ENCODE assay signal across 18 cellular contexts in the genomic region with DNA sequence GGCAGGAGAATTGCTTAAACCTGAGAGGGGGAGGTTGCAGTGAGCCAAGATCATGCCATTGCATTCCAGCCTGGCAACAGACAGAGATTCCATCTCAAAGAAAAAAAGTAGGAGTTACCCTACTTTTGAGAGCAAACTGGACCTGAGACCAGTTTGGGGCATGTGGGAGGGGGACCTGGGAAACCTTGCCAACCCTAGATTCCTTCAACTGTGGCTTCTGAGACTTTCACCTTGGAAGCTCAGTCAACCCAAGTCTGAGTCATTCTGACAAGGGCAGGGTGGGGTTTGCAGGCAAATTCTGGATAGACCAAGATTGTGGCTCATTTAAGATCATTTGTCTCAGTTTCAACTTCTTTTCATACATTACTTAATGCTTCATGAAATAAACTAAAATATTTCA. TPM values are rescaled to one million over a fixed set of nuclear protein-coding genes. Genes with fewer than 3 reads are reported as not detected.
A peak's percentile ranks its signal among the peaks of the same experiment; 100 is the strongest.
DNase-seq lines count a peak whose midpoint lies in the region; ATAC-seq and TF ChIP-seq lines count a peak whose summit lies in the region.
"Had no signal": no experiment of that assay in that cellular context is flagged by ENCODE, and none has a peak within 500 bp of the region (broad histone marks: within the 10 kb centered on the region; RNA-seq: fewer than 3 reads in every experiment).

No MANE protein-coding gene starts in this region.

- TF ChIP-seq CTCF in foreskin keratinocyte (conservative IDR thresholded peaks at IDR 0.05), result no peak

- no peaks in the 10 kb centered on the region for H3K79me2 ChIP-seq in GM23248 (ENCODE audit: insufficient read depth)

- no peak overlapping the region for H2AFZ ChIP-seq in GM23248

- in situ Hi-C loops in GM23248 (cut with MboI), result no loop called here

- H3K27ac Mint-ChIP-seq in activated CD4-positive, alpha-beta T cell treated with anti-CD3 and anti-CD28 coated beads for 36 hours, result no peak overlapping the region
- H3K27ac Mint-ChIP-seq in activated T-cell treated with anti-CD3 and anti-CD28 coated beads, Interleukin-2, amount 50 U/mL, for 72 hours, result peak overlapping the region; percentile 74
- H3K27ac Mint-ChIP-seq in effector memory CD8-positive, alpha-beta T cell, result no peak overlapping the region
- H3K27ac Mint-ChIP-seq: immature natural killer cell, memory B cell, nephron progenitor cell had no signal

- CTCF ChIA-PET in activated CD4-positive, alpha-beta T cell treated with anti-CD3 and anti-CD28 coated beads for 36 hours (lab: Charles Lee), result interaction anchor here (1.1 to 3.6 kb wide), 12 partner anchors 10 to 74 kb away, joined by 3 to 30 read pairs (median 6); partner anchors contain the start of gene SIAH2

- no peak overlapping the region for H3K4me2 ChIP-seq in GM23248 (ENCODE audit: unreplicated experiment)

- H3K4me1 ChIP-seq in GM23248 (ENCODE audit: insufficient read depth), result peaks cover 14% of the 10 kb centered on the region; the same call in 1 of the 2 replicates
- peaks cover 12% of the 10 kb centered on the region for H3K4me1 ChIP-seq in foreskin keratinocyte
- H3K4me1 ChIP-seq: colonic mucosa had no signal

- intact Hi-C loops in activated CD4-positive, alpha-beta T cell treated with anti-CD3 and anti-CD28 coated beads for 36 hours (cut with DNase I, micrococcal nuclease), result loop anchor here (1.0 to 5.0 kb wide), 6 partner anchors 65 to 361 kb away; partner anchors contain the start of gene MED12L (in 1 of the 2)
- intact Hi-C loops in left ventricle myocardium superior (cut with micrococcal nuclease), result loop anchor here (5.0 kb wide), 1 partner anchor 356 kb away; no protein-coding TSS in a partner anchor

- peak; percentile 56 for DNase-seq in activated CD4-positive, alpha-beta T cell treated with anti-CD3 and anti-CD28 coated beads for 36 hours
- no peak for DNase-seq in activated CD4-positive, alpha-beta T cell treated with anti-CD3 and anti-CD28 coated beads for 4 hours
- DNase-seq in GM23248 (peak; percentile 45), foreskin keratinocyte (peak in 1 of 2 donors; percentile 66), left ventricle myocardium superior (no peak)
- DNase-seq in activated T-cell treated with anti-CD3 and anti-CD28 coated beads, Interleukin-2, amount 50 U/mL, for 72 hours, result peak; percentile 39 to 58
- DNase-seq in effector memory CD8-positive, alpha-beta T cell, result no peak
- DNase-seq: anterior cingulate cortex, colonic mucosa, DND-41, immature natural killer cell, NCI-H1694, nephron progenitor cell had no signal

- no peaks in the 10 kb centered on the region for H3K9me3 Mint-ChIP-seq in activated CD4-positive, alpha-beta T cell treated with anti-CD3 and anti-CD28 coated beads for 36 hours (ENCODE audit: low read depth)
- H3K9me3 Mint-ChIP-seq in activated T-cell treated with anti-CD3 and anti-CD28 coated beads, Interleukin-2, amount 50 U/mL, for 72 hours, result peaks cover 1 to 2% of the 10 kb centered on the region in 2 donors
- no peaks in the 10 kb centered on the region for H3K9me3 Mint-ChIP-seq in effector memory CD8-positive, alpha-beta T cell
- H3K9me3 Mint-ChIP-seq: immature natural killer cell, memory B cell had no signal

- no peak overlapping the region for H3K4me3 ChIP-seq in GM23248
- H3K4me3 ChIP-seq: colonic mucosa, tibial nerve had no signal

- peaks cover 50% of the 10 kb centered on the region for H3K4me1 Mint-ChIP-seq in activated CD4-positive, alpha-beta T cell treated with anti-CD3 and anti-CD28 coated beads for 36 hours
- peaks cover 65% of the 10 kb centered on the region for H3K4me1 Mint-ChIP-seq in activated T-cell treated with anti-CD3 and anti-CD28 coated beads, Interleukin-2, amount 50 U/mL, for 72 hours (ENCODE audit: low read depth)
- H3K4me1 Mint-ChIP-seq in effector memory CD8-positive, alpha-beta T cell (ENCODE audit: low read depth in 2 of 2), result peaks cover 0 to 4% of the 10 kb centered on the region in 2 donors

- H3K9me2 ChIP-seq in GM23248 (ENCODE audit: insufficient read depth), result no peaks in the 10 kb centered on the region

- H4K20me1 ChIP-seq in GM23248 (ENCODE audit: insufficient read depth), result no peaks in the 10 kb centered on the region

- H3K4me3 Mint-ChIP-seq in activated CD4-positive, alpha-beta T cell treated with anti-CD3 and anti-CD28 coated beads for 36 hours, result no peak overlapping the region
- H3K4me3 Mint-ChIP-seq in activated T-cell treated with anti-CD3 and anti-CD28 coated beads, Interleukin-2, amount 50 U/mL, for 72 hours, result peak overlapping the region in 1 of 2 donors; percentile 37
- no peak overlapping the region for H3K4me3 Mint-ChIP-seq in effector memory CD8-positive, alpha-beta T cell
- H3K4me3 Mint-ChIP-seq: immature natural killer cell, memory B cell, nephron progenitor cell had no signal

- peak; percentile 59 for ATAC-seq in activated CD4-positive, alpha-beta T cell treated with anti-CD3 and anti-CD28 coated beads for 36 hours
- peak; percentile 49 to 53 for ATAC-seq in activated T-cell treated with anti-CD3 and anti-CD28 coated beads, Interleukin-2, amount 50 U/mL, for 72 hours (replicated peaks in 1 of 2)
- ATAC-seq in foreskin keratinocyte (peak; percentile 73), GM18873 (IDR thresholded peaks at IDR 0.05; ENCODE audit: low FRiP score, unreplicated experiment) (no peak), left ventricle myocardium superior (no peak)
- ATAC-seq in effector memory CD8-positive, alpha-beta T cell (replicated peaks), result no peak

- POLR2A ChIA-PET in activated CD4-positive, alpha-beta T cell treated with anti-CD3 and anti-CD28 coated beads for 36 hours (lab: Charles Lee), result interaction anchor here (0.9 kb wide), 1 partner anchor 28 kb away, joined by 4 read pairs; no protein-coding TSS in a partner anchor

- H3K27me3 ChIP-seq in GM23248 (replicated peaks; ENCODE audit: insufficient read depth) (no peaks in the 10 kb centered on the region), foreskin keratinocyte (no peaks in the 10 kb centered on the region)
- H3K27me3 ChIP-seq: colonic mucosa, tibial nerve had no signal

- peaks cover 10% of the 10 kb centered on the region for H3K27me3 Mint-ChIP-seq in activated CD4-positive, alpha-beta T cell treated with anti-CD3 and anti-CD28 coated beads for 36 hours
- H3K27me3 Mint-ChIP-seq in activated T-cell treated with anti-CD3 and anti-CD28 coated beads, Interleukin-2, amount 50 U/mL, for 72 hours (ENCODE audit: low read depth), result peaks cover 16% of the 10 kb centered on the region
- H3K27me3 Mint-ChIP-seq in effector memory CD8-positive, alpha-beta T cell, result no peaks in the 10 kb centered on the region

- H3K27ac ChIP-seq in GM23248 (no peak overlapping the region), foreskin keratinocyte (peak overlapping the region; percentile 40)
- H3K27ac ChIP-seq: 22Rv1, C4-2B, colonic mucosa, tibial nerve had no signal

- no peaks in the 10 kb centered on the region for H3K9me3 ChIP-seq in GM23248 (ENCODE audit: low read depth)
- H3K9me3 ChIP-seq: colonic mucosa had no signal

- no peak overlapping the region for H3K9ac ChIP-seq in GM23248

- no peaks in the 10 kb centered on the region for H3K36me3 Mint-ChIP-seq in activated CD4-positive, alpha-beta T cell treated with anti-CD3 and anti-CD28 coated beads for 36 hours (ENCODE audit: low read depth)
- peaks cover 2 to 3% of the 10 kb centered on the region in 2 donors for H3K36me3 Mint-ChIP-seq in activated T-cell treated with anti-CD3 and anti-CD28 coated beads, Interleukin-2, amount 50 U/mL, for 72 hours (ENCODE audit: insufficient read depth in 2 of 2)
- no peaks in the 10 kb centered on the region for H3K36me3 Mint-ChIP-seq in effector memory CD8-positive, alpha-beta T cell (ENCODE audit: insufficient read depth)
- H3K36me3 Mint-ChIP-seq: immature natural killer cell, memory B cell had no signal

- H3K36me3 ChIP-seq in GM23248 (ENCODE audit: low read depth), result no peaks in the 10 kb centered on the region
- H3K36me3 ChIP-seq: colonic mucosa, tibial nerve had no signal

- no peaks in the 10 kb centered on the region for H3F3A ChIP-seq in GM23248 (ENCODE audit: insufficient read depth)

RNA-seq across cellular contexts. Expression of gene SIAH2, which starts 23.8 kb away (rescaled TPM):
- total RNA-seq in activated CD4-positive, alpha-beta T cell treated with anti-CD3 and anti-CD28 coated beads for 36 hours, result 100 to 1,000 TPM in 1 of 2 experiments, 10 to 100 TPM in 1; 85.7 to 154 TPM
- 37.4 and 84.7 TPM in 2 replicates for total RNA-seq in GM23248 (2014; rRNA removed; shearing (Covaris generic))
- polyA plus RNA-seq in GM23248 (2016; fragmentation: Nextera tagmentation; extraction: Ambion mirVana) (27.2 and 29.3 TPM in 2 replicates), foreskin keratinocyte (26.5 and 30.2 TPM in 2 replicates)
- 100 to 1,000 TPM in 1 of 2 donors, 10 to 100 TPM in 1; 91.2 to 124 TPM for total RNA-seq in activated T-cell treated with anti-CD3 and anti-CD28 coated beads, Interleukin-2, amount 50 U/mL, for 72 hours
- total RNA-seq in foreskin keratinocyte (33.3 and 37.7 TPM in 2 replicates), left ventricle myocardium superior (23.2 TPM)

Comparison
In these comparisons a context has a peak if more than half of its experiments do, and no peak if none do; other contexts are left out.
1. DNase-seq: peak in activated CD4-positive, alpha-beta T cell treated with anti-CD3 and anti-CD28 coated beads for 36 hours (single experiment), GM23248 (single experiment) and activated T-cell treated with anti-CD3 and anti-CD28 coated beads, Interleukin-2, amount 50 U/mL, for 72 hours (2 of 2); none in activated CD4-positive, alpha-beta T cell treated with anti-CD3 and anti-CD28 coated beads for 4 hours (0 of 2), effector memory CD8-positive, alpha-beta T cell (0 of 3) and left ventricle myocardium superior (single experiment).
2. ATAC-seq: peak in activated CD4-positive, alpha-beta T cell treated with anti-CD3 and anti-CD28 coated beads for 36 hours (single experiment), activated T-cell treated with anti-CD3 and anti-CD28 coated beads, Interleukin-2, amount 50 U/mL, for 72 hours (2 of 2) and foreskin keratinocyte (single experiment); none in GM18873 (single experiment), effector memory CD8-positive, alpha-beta T cell (single experiment) and left ventricle myocardium superior (single experiment).